In the genomic region with DNA sequence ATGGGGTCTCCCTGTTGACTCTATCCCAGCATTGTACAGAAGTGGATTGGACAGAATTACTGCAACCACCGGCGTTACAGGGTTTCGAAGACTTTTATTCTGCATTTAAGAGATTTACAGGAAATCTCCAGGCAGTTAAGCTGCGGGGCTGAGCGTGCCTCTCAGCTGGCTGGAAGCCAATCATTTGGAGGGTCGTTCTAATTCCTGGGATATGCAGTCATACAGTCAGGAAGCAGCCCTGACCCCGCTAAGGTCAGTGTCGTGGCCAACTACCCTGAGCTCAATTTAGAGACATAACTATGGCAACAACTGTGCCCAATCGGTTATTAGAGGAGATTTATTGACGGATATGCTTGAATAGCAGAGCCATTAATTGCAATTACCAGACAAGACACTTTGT, we compare ENCODE assay signal across 26 cellular contexts. TPM values are rescaled to one million over a fixed set of nuclear protein-coding genes. Genes with fewer than 3 reads are reported as not detected.
A peak's percentile ranks its signal among the peaks of the same experiment; 100 is the strongest.
DNase-seq lines count a peak whose midpoint lies in the region; ATAC-seq and TF ChIP-seq lines count a peak whose summit lies in the region.
"Had no signal": no experiment of that assay in that cellular context is flagged by ENCODE, and none has a peak within 500 bp of the region (broad histone marks: within the 10 kb centered on the region; RNA-seq: fewer than 3 reads in every experiment).

No MANE protein-coding gene starts in this region.

- H3K27ac Mint-ChIP-seq in type B pancreatic cell: no peak overlapping the region
- H3K27ac Mint-ChIP-seq: CD4-positive, alpha-beta T cell; GM23338; H9; T-cell had no signal

- peak overlapping the region; percentile 10 for H3K4me3 Mint-ChIP-seq in type B pancreatic cell
- H3K4me3 Mint-ChIP-seq: CD4-positive, alpha-beta T cell; GM23338; H9; T-cell had no signal

- 84 to 87% methylated on average over 9 to 10 of the region's 10 CpGs for WGBS in mesodermal cell (ENCODE audit: insufficient coverage in 2 of 2), 2 experiments

- H3K36me3 Mint-ChIP-seq in type B pancreatic cell: no peaks in the 10 kb centered on the region
- H3K36me3 Mint-ChIP-seq: T-cell had no signal

- H3K4me3 ChIP-seq in mesodermal cell (ENCODE audit: extremely low read depth, insufficient read depth, low read length, poor library complexity, severe bottlenecking): no peak overlapping the region
- H3K4me3 ChIP-seq: BLaER1 treated with 17β-estradiol and CSF1 and Interleukin-3, amounts not matched to agents 10 nM and 100 nM; GM12878; GM23338; MG63; PC-9 had no signal

- peaks cover 10% of the 10 kb centered on the region for H3K4me1 ChIP-seq in mesodermal cell (ENCODE audit: control insufficient read depth, insufficient read depth, low read length, poor library complexity, severe bottlenecking)
- H3K4me1 ChIP-seq: BLaER1 treated with 17β-estradiol and CSF1 and Interleukin-3, amounts not matched to agents 10 nM and 100 nM had no signal

- TF ChIP-seq CTCF in type B pancreatic cell (conservative IDR thresholded peaks at IDR 0.05): no peak

- H3K4me1 Mint-ChIP-seq in type B pancreatic cell (ENCODE audit: unreplicated experiment): peaks cover 6% of the 10 kb centered on the region
- H3K4me1 Mint-ChIP-seq: T-cell had no signal

- H3K27ac ChIP-seq in mesodermal cell (ENCODE audit: low read depth, low read length, severe bottlenecking): peak overlapping the region; percentile 76
- H3K27ac ChIP-seq: BLaER1 treated with 17β-estradiol and CSF1 and Interleukin-3, amounts not matched to agents 10 nM and 100 nM; PC-9 had no signal

- DNase-seq in NCI-H82 (lab: John Stamatoyannopoulos, UW): peak; percentile 48
- DNase-seq in NCI-H82 treated with DMSO at 0.1 percent for 48 hours (lab: John Stamatoyannopoulos, UW; ENCODE audit: unreplicated experiment): no peak
- peak; percentile 63 for DNase-seq in dermis blood vessel endothelial cell
- DNase-seq in type B pancreatic cell (ENCODE audit: extremely low spot score, unreplicated experiment): peak; percentile 44
- no peak for DNase-seq in COR-L47 (lab: John Stamatoyannopoulos, UW)
- DNase-seq in NK-92 (lab: John Stamatoyannopoulos, UW; ENCODE audit: unreplicated experiment): no peak
- DNase-seq: 8988T; CD4-positive, alpha-beta T cell; GDM1; H9; MG63; NCI-H1417 treated with DMSO at 0.1 percent for 48 hours; NCI-H187; NCI-H2081 treated with DMSO at 0.1 percent for 48 hours; NCI-H2171; NCI-H524; NCI-H748 treated with DMSO at 0.1 percent for 48 hours; PC-9; T-cell had no signal

- no peaks in the 10 kb centered on the region for H3K9me3 Mint-ChIP-seq in type B pancreatic cell
- H3K9me3 Mint-ChIP-seq: CD4-positive, alpha-beta T cell; GM23338; H9; T-cell had no signal

- no peaks in the 10 kb centered on the region for H3K9me3 ChIP-seq in mesodermal cell (ENCODE audit: control insufficient read depth, low read length)
- H3K9me3 ChIP-seq: BLaER1 treated with 17β-estradiol and CSF1 and Interleukin-3, amounts not matched to agents 10 nM and 100 nM; MG63 had no signal

- ATAC-seq in HG02970 (IDR thresholded peaks at IDR 0.05; ENCODE audit: low FRiP score, unreplicated experiment): no peak
- ATAC-seq: GM12878, GM23338, HepG2, Right ventricle myocardium inferior, T-cell had no signal

- peaks cover 4% of the 10 kb centered on the region for H3K27me3 Mint-ChIP-seq in type B pancreatic cell

- no peaks in the 10 kb centered on the region for H3K36me3 ChIP-seq in mesodermal cell (ENCODE audit: control insufficient read depth, insufficient read depth, low read length)
- H3K36me3 ChIP-seq: BLaER1 treated with 17β-estradiol and CSF1 and Interleukin-3, amounts not matched to agents 10 nM and 100 nM; MG63 had no signal

RNA-seq across cellular contexts. Expression of a gene that starts 15.3 kb away (rescaled TPM):
- total RNA-seq in dermis blood vessel endothelial cell (12.3 and 16.8 TPM in 2 replicates), type B pancreatic cell (ENCODE audit: low replicate concordance) (22.4 and 32.5 TPM in 2 replicates)
- 17.5 TPM for polyA plus RNA-seq in mesodermal cell (2013, experiment 1 of 2)
- 16.0 TPM for polyA plus RNA-seq in mesodermal cell (2013, experiment 2 of 2)

Comparison
In these comparisons a context has a peak if more than half of its experiments do, and no peak if none do; other contexts are left out.
1. DNase-seq: peak in NCI-H82 (single experiment), dermis blood vessel endothelial cell (single experiment) and type B pancreatic cell (single experiment); none in NCI-H82 treated with DMSO at 0.1 percent for 48 hours (single experiment), COR-L47 (single experiment) and NK-92 (single experiment).